In genomic region chr15:62787401-62787800, GRCh38 we compare ENCODE assay signal across 24 cellular contexts.
"Had no signal": no experiment of that assay in that cellular context is flagged by ENCODE, and none has a peak within 500 bp of the region (broad histone marks: within the 10 kb centered on the region; RNA-seq: fewer than 3 reads in every experiment).

No MANE protein-coding gene starts in this region.

- H3K4me3 Mint-ChIP-seq: central memory CD8-positive, alpha-beta T cell; natural killer cell; neural crest cell; stimulated activated naive B cell treated with anti-CD40 and anti-IgM and Interleukin-4, amounts not matched to agents 10 μg/mL and 1 μg/mL and 100 μg/mL, for 72 hours; stimulated activated naive CD8-positive, alpha-beta T cell treated with anti-CD3 and anti-CD28 coated beads, Interleukin-15, Interleukin-2, amounts not matched to agents 100 ng/mL and 50 ng/mL, for 24 hours had no signal

- DNase-seq: dermis blood vessel endothelial cell; effector memory CD4-positive, alpha-beta T cell; foreskin melanocyte; glutamatergic neuron; heart right ventricle; hippocampal formation; left cardiac atrium; left lung; mesenchymal stem cell; natural killer cell; right cardiac atrium; sigmoid colon; spleen; stimulated activated CD4-positive, alpha-beta T cell treated with anti-CD3 and anti-CD28 coated beads, Interleukin-15, amount 100 ng/mL, for 24 hours; stimulated activated CD4-positive, alpha-beta T cell treated with anti-CD3 and anti-CD28 coated beads, Interleukin-2, amount 100 ng/mL, for 48 hours; stimulated activated naive B cell treated with anti-CD40 and anti-IgM and Interleukin-4, amounts not matched to agents 10 μg/mL and 1 μg/mL and 100 μg/mL, for 72 hours; transverse colon had no signal

- H3K36me3 Mint-ChIP-seq: natural killer cell; stimulated activated naive B cell treated with anti-CD40 and anti-IgM and Interleukin-4, amounts not matched to agents 10 μg/mL and 1 μg/mL and 100 μg/mL, for 72 hours had no signal

- H3K27ac ChIP-seq: coronary artery, esophagus muscularis mucosa, heart right ventricle, left lung, neutrophil, sigmoid colon, spleen, transverse colon had no signal

- H3K9me3 Mint-ChIP-seq: central memory CD8-positive, alpha-beta T cell; natural killer cell; neural crest cell; stimulated activated naive B cell treated with anti-CD40 and anti-IgM and Interleukin-4, amounts not matched to agents 10 μg/mL and 1 μg/mL and 100 μg/mL, for 72 hours; stimulated activated naive CD8-positive, alpha-beta T cell treated with anti-CD3 and anti-CD28 coated beads, Interleukin-15, Interleukin-2, amounts not matched to agents 100 ng/mL and 50 ng/mL, for 24 hours had no signal

- H3K9me3 ChIP-seq: esophagus muscularis mucosa, heart right ventricle, left lung, neutrophil, prostate gland, sigmoid colon, spleen, transverse colon had no signal

- H3K27me3 ChIP-seq: esophagus muscularis mucosa, heart right ventricle, left lung, sigmoid colon, spleen, transverse colon had no signal

- H3K4me1 ChIP-seq: left lung, prostate gland had no signal

- H3K27me3 Mint-ChIP-seq: stimulated activated naive B cell treated with anti-CD40 and anti-IgM and Interleukin-4, amounts not matched to agents 10 μg/mL and 1 μg/mL and 100 μg/mL, for 72 hours had no signal

- H3K4me3 ChIP-seq: coronary artery, esophagus muscularis mucosa, heart right ventricle, left lung, prostate gland, sigmoid colon, spleen, transverse colon had no signal

- H3K36me3 ChIP-seq: left lung, neutrophil, prostate gland, sigmoid colon, spleen had no signal

- ATAC-seq: heart right ventricle; left cardiac atrium; left lung; natural killer cell; right cardiac atrium; stimulated activated naive B cell treated with anti-CD40 and anti-IgM and Interleukin-4, amounts not matched to agents 10 μg/mL and 1 μg/mL and 100 μg/mL, for 72 hours had no signal

- H3K27ac Mint-ChIP-seq: natural killer cell; stimulated activated naive B cell treated with anti-CD40 and anti-IgM and Interleukin-4, amounts not matched to agents 10 μg/mL and 1 μg/mL and 100 μg/mL, for 72 hours; stimulated activated naive CD8-positive, alpha-beta T cell treated with anti-CD3 and anti-CD28 coated beads, Interleukin-15, Interleukin-2, amounts not matched to agents 100 ng/mL and 50 ng/mL, for 24 hours had no signal

- H3K4me1 Mint-ChIP-seq: central memory CD8-positive, alpha-beta T cell; natural killer cell; stimulated activated naive B cell treated with anti-CD40 and anti-IgM and Interleukin-4, amounts not matched to agents 10 μg/mL and 1 μg/mL and 100 μg/mL, for 72 hours had no signal
